ENCODE assay signal across 22 cellular contexts in the genomic region with DNA sequence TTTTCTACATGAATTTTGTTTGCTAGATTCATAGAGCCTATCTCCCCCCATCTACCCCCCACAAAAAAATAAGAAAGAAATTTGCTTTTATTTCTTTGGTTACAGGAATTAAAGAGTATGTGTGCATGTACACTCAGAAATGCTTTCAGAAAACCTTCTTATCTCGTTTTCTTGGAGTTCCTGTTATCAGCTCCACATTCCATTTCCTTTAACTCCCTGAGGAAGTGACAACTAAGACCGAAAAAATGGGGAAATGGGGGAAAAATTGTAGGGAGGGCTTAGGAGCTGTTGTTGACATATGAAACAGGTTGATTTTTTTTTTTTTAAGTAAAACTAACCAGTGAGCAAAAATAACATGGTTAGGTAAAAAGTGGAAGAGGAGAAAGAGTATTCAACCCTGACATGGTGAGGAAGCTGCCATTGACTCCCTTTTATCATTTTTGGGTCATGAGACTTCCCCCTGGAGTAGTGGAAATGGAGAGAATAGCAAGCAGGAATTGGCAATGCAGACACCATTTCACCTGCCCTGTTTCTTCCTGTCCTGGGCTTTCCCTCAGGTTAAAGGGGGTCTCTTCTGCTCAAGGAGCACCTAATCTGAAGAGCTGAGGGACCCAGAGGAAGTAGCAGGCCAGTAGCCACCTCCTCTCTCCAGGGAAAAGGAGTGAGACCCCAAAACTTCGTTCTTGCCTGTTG.
"Had no signal": no experiment of that assay in that cellular context is flagged by ENCODE, and none has a peak within 500 bp of the region (broad histone marks: within the 10 kb centered on the region; RNA-seq: fewer than 3 reads in every experiment).

No MANE protein-coding gene starts in this region.

- H3K4me1 ChIP-seq: pancreas, suprapubic skin, vagina had no signal

- DNase-seq: effector memory CD8-positive, alpha-beta T cell; foreskin melanocyte; kidney; naive B cell; pancreas; stimulated activated CD4-positive, alpha-beta T cell treated with anti-CD3 and anti-CD28 coated beads, Interleukin-12 subunit alpha, Interleukin-12 subunit beta, amount 100 ng/mL, for 4 hours; stimulated activated CD4-positive, alpha-beta T cell treated with anti-CD3 and anti-CD28 coated beads, Interleukin-1b, Interleukin-23, amount 100 ng/mL, for 48 hours; stimulated activated CD4-positive, alpha-beta T cell treated with anti-CD3 and anti-CD28 coated beads, Interleukin-4, amount 100 ng/mL, for 1 hour; stimulated activated CD8-positive, alpha-beta memory T cell treated with anti-CD3 and anti-CD28 coated beads, Interleukin-4, amount 100 ng/mL, for 48 hours; stimulated activated naive CD4-positive, alpha-beta T cell; stimulated activated naive CD8-positive, alpha-beta T cell treated with anti-CD3 and anti-CD28 coated beads, Interleukin-15, amount 100 ng/mL, for 72 hours; transverse colon had no signal

- FAIRE-seq: endometrium, kidney, pancreas had no signal

- H3K4me3 ChIP-seq: coronary artery, lung, pancreas, smooth muscle cell, suprapubic skin, transverse colon, vagina had no signal

- H3K27me3 ChIP-seq: neutrophil, pancreas, suprapubic skin, transverse colon, vagina had no signal

- H3K9me3 ChIP-seq: neutrophil, pancreas, suprapubic skin, transverse colon, vagina had no signal

- ATAC-seq: effector memory CD8-positive, alpha-beta T cell; left lobe of liver; natural killer cell treated with Interleukin-12 subunit alpha and Interleukin-12 subunit beta and Interleukin-15 and Interleukin-18, amount 100 ng/mL, for 72 hours; pancreas; sciatic nerve; stimulated activated naive CD8-positive, alpha-beta T cell treated with anti-CD3 and anti-CD28 coated beads, Interleukin-15, amount 100 ng/mL, for 72 hours had no signal

- H3K36me3 ChIP-seq: neutrophil, pancreas, suprapubic skin, transverse colon, vagina had no signal

- H3K27ac ChIP-seq: coronary artery, neutrophil, pancreas, suprapubic skin, transverse colon, vagina had no signal

- H3K4me2 ChIP-seq: smooth muscle cell had no signal
